In the genomic region with DNA sequence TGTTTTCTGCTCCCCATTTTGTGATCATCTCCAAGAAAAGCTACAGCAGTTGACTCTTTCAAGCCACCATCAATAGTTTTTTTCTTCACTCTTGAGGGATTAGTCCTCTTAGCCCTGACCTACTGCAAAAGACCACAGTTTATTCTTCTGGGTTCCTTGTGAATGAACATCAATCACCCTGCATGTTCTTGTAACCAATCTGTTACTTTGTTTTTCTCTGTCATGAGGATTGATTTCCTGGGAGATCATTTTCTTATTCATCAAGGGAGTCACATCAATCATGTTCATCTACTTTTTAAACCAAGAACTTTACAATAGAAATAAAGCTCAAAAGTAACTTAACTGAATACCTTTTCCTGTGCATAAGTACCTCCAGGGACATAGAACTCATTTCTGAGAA, we compare ENCODE assay signal across 22 cellular contexts. TPM values are rescaled to one million over a fixed set of nuclear protein-coding genes. Genes with fewer than 3 reads are reported as not detected.
DNase-seq lines count a peak whose midpoint lies in the region; TF ChIP-seq lines count a peak whose summit lies in the region.
"Had no signal": no experiment of that assay in that cellular context is flagged by ENCODE, and none has a peak within 500 bp of the region (broad histone marks: within the 10 kb centered on the region; RNA-seq: fewer than 3 reads in every experiment).

No MANE protein-coding gene starts in this region.

- H4K8ac ChIP-seq in H9 (replicated peaks; ENCODE audit: insufficient read length, low read depth, low read length) = no peak overlapping the region

- no peak overlapping the region for H3T11ph ChIP-seq in H9 (ENCODE audit: low read length)

- H3K4me1 ChIP-seq in endodermal cell (ENCODE audit: control insufficient read depth, insufficient read depth, low read length) (no peaks in the 10 kb centered on the region), colonic mucosa (no peaks in the 10 kb centered on the region), H9 (ENCODE audit: insufficient read depth, low read length) (0 out of 2 replicates have a peak, but pooled peaks cover 5% of the 10 kb centered on the region)
- H3K4me1 ChIP-seq: A549 had no signal

- no peak overlapping the region for H2BK5ac ChIP-seq in H9 (ENCODE audit: insufficient read length, low read length)

- H2BK20ac ChIP-seq in H9 (ENCODE audit: low read depth, low read length, poor library complexity, severe bottlenecking) = no peak overlapping the region

- TF ChIP-seq CTCF in endodermal cell (conservative IDR thresholded peaks at IDR 0.05) (no peak), nephron progenitor cell (IDR thresholded peaks at IDR 0.05) (no peak), colonic mucosa (IDR thresholded peaks at IDR 0.05) (no peak), H9 (conservative IDR thresholded peaks at IDR 0.05) (no peak)

- intact Hi-C loops in activated CD4-positive, alpha-beta T cell treated with anti-CD3 and anti-CD28 coated beads, Interleukin-2, amount 10 ng/mL, durations not matched to agents 24 days and 14 days (cut with micrococcal nuclease) = loop anchor here (2.0 kb wide), 2 partner anchors 47 to 77 kb away; partner anchors contain the start of gene TADA1
- intact Hi-C loops in colonic mucosa (cut with DNase I) = no loop called here

- no peak overlapping the region for H3K4me2 ChIP-seq in H9 (ENCODE audit: insufficient read depth, insufficient read length, low read length)
- H3K4me2 ChIP-seq: A549; BLaER1 treated with 17β-estradiol and CSF1 and Interleukin-3, amounts not matched to agents 10 nM and 100 nM had no signal

- H3K56ac ChIP-seq in H9 (ENCODE audit: insufficient read length, low read depth, low read length) = no peak overlapping the region

- no peaks in the 10 kb centered on the region for H4K20me1 ChIP-seq in H9 (ENCODE audit: control insufficient read depth, insufficient read depth, insufficient read length)
- H4K20me1 ChIP-seq: BLaER1 treated with 17β-estradiol and CSF1 and Interleukin-3, amounts not matched to agents 10 nM and 100 nM had no signal

- peaks cover 17% of the 10 kb centered on the region for H3K36me3 Mint-ChIP-seq in activated CD4-positive, alpha-beta T cell treated with anti-CD3 and anti-CD28 coated beads, Interleukin-2, amount 10 ng/mL, durations not matched to agents 24 days and 14 days (ENCODE audit: low read depth)
- H3K36me3 Mint-ChIP-seq in endodermal cell (ENCODE audit: low read depth) (no peaks in the 10 kb centered on the region), nephron progenitor cell (ENCODE audit: low read depth) (no peaks in the 10 kb centered on the region), H9 (ENCODE audit: insufficient read depth in 1 of 3, low read depth in 3 of 3) (no peaks in the 10 kb centered on the region; a peak in 1 of 7 replicates)
- H3K36me3 Mint-ChIP-seq: CD8-positive, alpha-beta T cell had no signal

- H3K27me3 ChIP-seq in endodermal cell (ENCODE audit: control insufficient read depth, insufficient read depth, low read length, poor library complexity, severe bottlenecking) (peaks cover 6% of the 10 kb centered on the region), colonic mucosa (no peaks in the 10 kb centered on the region), H9 (ENCODE audit: insufficient read depth, low read length) (no peaks in the 10 kb centered on the region)
- H3K27me3 ChIP-seq: BLaER1 treated with 17β-estradiol and CSF1 and Interleukin-3, amounts not matched to agents 10 nM and 100 nM had no signal

- H3K4ac ChIP-seq in H9 (ENCODE audit: low read depth, low read length) = no peak overlapping the region

- H3K4me1 Mint-ChIP-seq in activated CD4-positive, alpha-beta T cell treated with anti-CD3 and anti-CD28 coated beads, Interleukin-2, amount 10 ng/mL, durations not matched to agents 24 days and 14 days = peaks cover 19% of the 10 kb centered on the region
- H3K4me1 Mint-ChIP-seq in endodermal cell = peaks cover 14% of the 10 kb centered on the region
- H3K4me1 Mint-ChIP-seq in nephron progenitor cell = peaks cover 62% of the 10 kb centered on the region
- peaks cover 39 to 40% of the 10 kb centered on the region in 2 experiments for H3K4me1 Mint-ChIP-seq in H9
- H3K4me1 Mint-ChIP-seq: B cell had no signal

- no peaks in the 10 kb centered on the region for H3K27me3 Mint-ChIP-seq in activated CD4-positive, alpha-beta T cell treated with anti-CD3 and anti-CD28 coated beads, Interleukin-2, amount 10 ng/mL, durations not matched to agents 24 days and 14 days
- H3K27me3 Mint-ChIP-seq in endodermal cell (ENCODE audit: insufficient read depth) (peaks cover 14% of the 10 kb centered on the region), nephron progenitor cell (ENCODE audit: low read depth, poor library complexity) (peaks cover 4% of the 10 kb centered on the region), H9 (ENCODE audit: low read depth) (peaks cover 31% of the 10 kb centered on the region)

- no peak overlapping the region for H3K4me3 Mint-ChIP-seq in activated CD4-positive, alpha-beta T cell treated with anti-CD3 and anti-CD28 coated beads, Interleukin-2, amount 10 ng/mL, durations not matched to agents 24 days and 14 days
- H3K4me3 Mint-ChIP-seq in endodermal cell (no peak overlapping the region), nephron progenitor cell (no peak overlapping the region), H9 (no peak overlapping the region)
- H3K4me3 Mint-ChIP-seq: B cell; CD4-positive, alpha-beta T cell; CD8-positive, alpha-beta T cell had no signal

- H3K23me2 ChIP-seq in H9 (ENCODE audit: insufficient read length, low read depth, low read length, poor library complexity, severe bottlenecking) = no peaks in the 10 kb centered on the region

- DNase-seq in activated CD4-positive, alpha-beta T cell treated with anti-CD3 and anti-CD28 coated beads, Interleukin-2, amount 10 ng/mL, durations not matched to agents 24 days and 14 days = no peak
- no peak for DNase-seq in activated CD4-positive, alpha-beta T cell treated with anti-CD3 and anti-CD28 coated beads, Interleukin-2, amount 50 U/mL, for 4 hours
- DNase-seq in endodermal cell (no peak), nephron progenitor cell (no peak), renal cortical epithelial cell (ENCODE audit: low read depth) (peak; percentile 55), colonic mucosa (no peak), LoVo (ENCODE audit: low spot score) (no peak), H9 (no peak)
- DNase-seq: AML-193; Caco-2; Calu3; CD4-positive, alpha-beta T cell; CD8-positive, alpha-beta T cell; DMS79 treated with DMSO at 0.1 percent for 48 hours; GF-D8 had no signal

- H3K79me1 ChIP-seq in H9 (ENCODE audit: insufficient read depth, low read depth, low read length, poor library complexity, severe bottlenecking) = no peaks in the 10 kb centered on the region

- no peak overlapping the region for H4K5ac ChIP-seq in H9 (ENCODE audit: insufficient read length, low read depth, low read length)

- H3K36me3 ChIP-seq in endodermal cell (ENCODE audit: control insufficient read depth, insufficient read depth, low read length) (no peaks in the 10 kb centered on the region), colonic mucosa (no peaks in the 10 kb centered on the region)
- H3K36me3 ChIP-seq: BLaER1 treated with 17β-estradiol and CSF1 and Interleukin-3, amounts not matched to agents 10 nM and 100 nM had no signal

- H3K18ac ChIP-seq in H9 (ENCODE audit: insufficient read length, low read depth, low read length) = no peak overlapping the region

- H4K91ac ChIP-seq in H9 (ENCODE audit: insufficient read length, low read depth, low read length) = no peak overlapping the region

- no peaks in the 10 kb centered on the region for H3K9me3 Mint-ChIP-seq in activated CD4-positive, alpha-beta T cell treated with anti-CD3 and anti-CD28 coated beads, Interleukin-2, amount 10 ng/mL, durations not matched to agents 24 days and 14 days
- H3K9me3 Mint-ChIP-seq in endodermal cell (no peaks in the 10 kb centered on the region), nephron progenitor cell (no peaks in the 10 kb centered on the region), H9 (no peaks in the 10 kb centered on the region)
- H3K9me3 Mint-ChIP-seq: CD4-positive, alpha-beta T cell; CD8-positive, alpha-beta T cell had no signal

- no peaks in the 10 kb centered on the region for H3K9me3 ChIP-seq in endodermal cell (ENCODE audit: control insufficient read depth, low read length)
- no peaks in the 10 kb centered on the region for H3K9me3 ChIP-seq in colonic mucosa
- no peaks in the 10 kb centered on the region for H3K9me3 ChIP-seq in H9 (ENCODE audit: control insufficient read depth, low read depth, low read length)
- H3K9me3 ChIP-seq: A549, Caco-2 had no signal

- H3K4me3 ChIP-seq in endodermal cell (ENCODE audit: low read length) = no peak overlapping the region
- no peak overlapping the region for H3K4me3 ChIP-seq in colonic mucosa
- H3K4me3 ChIP-seq: A549; BLaER1 treated with 17β-estradiol and CSF1 and Interleukin-3, amounts not matched to agents 10 nM and 100 nM had no signal

- no peak overlapping the region for H2BK15ac ChIP-seq in H9 (ENCODE audit: low read depth, low read length)

- H3K27ac ChIP-seq in endodermal cell (ENCODE audit: low read depth, low read length) (peak overlapping the region; percentile 67), colonic mucosa (no peak overlapping the region), H9 (ENCODE audit: insufficient read length, low read depth, low read length) (no peak overlapping the region)
- H3K27ac ChIP-seq: 22Rv1; A549; BLaER1 treated with 17β-estradiol and CSF1 and Interleukin-3, amounts not matched to agents 10 nM and 100 nM; C4-2B had no signal

- H3K79me2 ChIP-seq in H9 (ENCODE audit: insufficient read depth, low read length) = no peaks in the 10 kb centered on the region

- peak overlapping the region; percentile 39 for H3K27ac Mint-ChIP-seq in activated CD4-positive, alpha-beta T cell treated with anti-CD3 and anti-CD28 coated beads, Interleukin-2, amount 10 ng/mL, durations not matched to agents 24 days and 14 days
- H3K27ac Mint-ChIP-seq in endodermal cell (no peak overlapping the region), nephron progenitor cell (peak overlapping the region; percentile 23), H9 (no peak overlapping the region)
- H3K27ac Mint-ChIP-seq: B cell; CD4-positive, alpha-beta T cell; CD8-positive, alpha-beta T cell had no signal

- no peak overlapping the region for H2BK120ac ChIP-seq in H9 (ENCODE audit: low read depth, low read length, poor library complexity, severe bottlenecking)

- no peak overlapping the region for H3K9ac ChIP-seq in endodermal cell (ENCODE audit: extremely low read depth, low read length, poor library complexity, severe bottlenecking)
- no peak overlapping the region for H3K9ac ChIP-seq in colonic mucosa (ENCODE audit: low read depth in 2 of 2, low read length in 2 of 2)
- no peak overlapping the region for H3K9ac ChIP-seq in H9 (ENCODE audit: extremely low read depth, insufficient read length, low read length)
- H3K9ac ChIP-seq: BLaER1 treated with 17β-estradiol and CSF1 and Interleukin-3, amounts not matched to agents 10 nM and 100 nM had no signal

- no peak overlapping the region for H3K14ac ChIP-seq in H9 (ENCODE audit: insufficient read depth, low read length)

- no peak overlapping the region for H2AFZ ChIP-seq in H9 (ENCODE audit: low read length)

- H2BK12ac ChIP-seq in H9 (ENCODE audit: insufficient read length, low read depth, low read length) = no peak overlapping the region

- H3K23ac ChIP-seq in H9 (ENCODE audit: insufficient read length, low read depth, low read length) = no peak overlapping the region

- no peak overlapping the region for H2AK5ac ChIP-seq in H9 (ENCODE audit: insufficient read length, low read length)

RNA-seq across cellular contexts. Expression of gene ILDR2, which starts 21.9 kb away (rescaled TPM):
- 10.3 and 12.5 TPM in 2 replicates for total RNA-seq in activated CD4-positive, alpha-beta T cell treated with anti-CD3 and anti-CD28 coated beads, Interleukin-2, amount 10 ng/mL, durations not matched to agents 24 days and 14 days
- total RNA-seq in endodermal cell (1 to 10 TPM in 1 of 2 donors, under 1 TPM in 1; 1.00 to 1.4 TPM), renal cortical epithelial cell (4.7 and 17.5 TPM in 2 replicates), colonic mucosa (1 to 10 TPM in 1 of 2 donors, under 1 TPM in 1; 0.62 to 2.7 TPM), H9 (2021) (1.1 and 1.7 TPM in 2 replicates)
- 65.4 TPM for polyA plus RNA-seq in endodermal cell (2013, experiment 1 of 2)
- 65.5 TPM for polyA plus RNA-seq in endodermal cell (2013, experiment 2 of 2)
- total RNA-seq: B cell had no signal
- polyA plus RNA-seq: BJ had no signal

RNA-seq across cellular contexts. Expression of gene MAEL, which starts 35.6 kb away (rescaled TPM):
- total RNA-seq in activated CD4-positive, alpha-beta T cell treated with anti-CD3 and anti-CD28 coated beads, Interleukin-2, amount 10 ng/mL, durations not matched to agents 24 days and 14 days = not detected in 2 replicates
- total RNA-seq in endodermal cell = under 1 TPM in 1 of 2 donors, not detected in 1; 0.27 TPM
- polyA plus RNA-seq in endodermal cell (2013, experiment 1 of 2) = 0.85 TPM
- 1.2 TPM for polyA plus RNA-seq in endodermal cell (2013, experiment 2 of 2)
- 0.17 and 0.65 TPM in 2 replicates for total RNA-seq in renal cortical epithelial cell
- total RNA-seq in colonic mucosa = not detected
- not detected in 2 replicates for total RNA-seq in H9 (2021)
- total RNA-seq: A172; B cell; Caco-2; Calu3; CD4-positive, alpha-beta T cell; CD8-positive, alpha-beta T cell had no signal
- polyA plus RNA-seq: A549, BJ had no signal

Comparison
In these comparisons a context has a peak if more than half of its experiments do, and no peak if none do; other contexts are left out.
1. H3K27ac Mint-ChIP-seq: peak in activated CD4-positive, alpha-beta T cell treated with anti-CD3 and anti-CD28 coated beads, Interleukin-2, amount 10 ng/mL, durations not matched to agents 24 days and 14 days (single experiment) and nephron progenitor cell (single experiment); none in endodermal cell (single experiment) and H9 (0 of 3).